Comparison of ENCODE assay signal across 14 cellular contexts in genomic region chr16:65825191-65825856, GRCh38.
DNase-seq lines count a peak whose midpoint lies in the region; ATAC-seq and TF ChIP-seq lines count a peak whose summit lies in the region.
"Had no signal": no experiment of that assay in that cellular context is flagged by ENCODE, and none has a peak within 500 bp of the region (broad histone marks: within the 10 kb centered on the region; RNA-seq: fewer than 3 reads in every experiment).

No MANE protein-coding gene starts in this region.

- H3K27ac Mint-ChIP-seq in neural crest cell (ENCODE audit: unreplicated experiment) (peak overlapping the region; percentile 83), osteocyte (ENCODE audit: unreplicated experiment) (no peak overlapping the region)
- H3K27ac Mint-ChIP-seq in activated CD8-positive, alpha-beta memory T cell treated with anti-CD3 and anti-CD28 coated beads, Interleukin-2, amount 10 ng/mL, durations not matched to agents 7 days and 5 days = no peak overlapping the region
- H3K27ac Mint-ChIP-seq: CD4-positive, alpha-beta memory T cell; GM23338; HFFc6 had no signal

- no peaks in the 10 kb centered on the region for H3K36me3 Mint-ChIP-seq in neural crest cell (ENCODE audit: low read depth)
- H3K36me3 Mint-ChIP-seq in osteocyte (ENCODE audit: unreplicated experiment) = no peaks in the 10 kb centered on the region
- H3K36me3 Mint-ChIP-seq in activated CD8-positive, alpha-beta memory T cell treated with anti-CD3 and anti-CD28 coated beads, Interleukin-2, amount 10 ng/mL, durations not matched to agents 7 days and 5 days = no peaks in the 10 kb centered on the region
- H3K36me3 Mint-ChIP-seq: CD4-positive, alpha-beta memory T cell had no signal

- H3K4me3 Mint-ChIP-seq in neural crest cell = no peak overlapping the region
- H3K4me3 Mint-ChIP-seq in osteocyte (ENCODE audit: unreplicated experiment) = no peak overlapping the region
- H3K4me3 Mint-ChIP-seq in activated CD8-positive, alpha-beta memory T cell treated with anti-CD3 and anti-CD28 coated beads, Interleukin-2, amount 10 ng/mL, durations not matched to agents 7 days and 5 days = no peak overlapping the region
- H3K4me3 Mint-ChIP-seq: CD4-positive, alpha-beta memory T cell; GM23338; HFFc6 had no signal

- H3K9me3 Mint-ChIP-seq in neural crest cell (peaks cover 3% of the 10 kb centered on the region), osteocyte (ENCODE audit: unreplicated experiment) (peaks cover 5% of the 10 kb centered on the region)
- peaks cover 4% of the 10 kb centered on the region for H3K9me3 Mint-ChIP-seq in activated CD8-positive, alpha-beta memory T cell treated with anti-CD3 and anti-CD28 coated beads, Interleukin-2, amount 10 ng/mL, durations not matched to agents 7 days and 5 days (ENCODE audit: low read depth)
- H3K9me3 Mint-ChIP-seq: HFFc6 had no signal

- ATAC-seq in activated CD8-positive, alpha-beta memory T cell treated with anti-CD3 and anti-CD28 coated beads, Interleukin-2, amount 10 ng/mL, durations not matched to agents 7 days and 5 days = no peak
- ATAC-seq in left lobe of liver = no peak
- ATAC-seq: GM12878, GM23338 had no signal

- H3K4me1 Mint-ChIP-seq in neural crest cell (peaks cover 6% of the 10 kb centered on the region), osteocyte (ENCODE audit: unreplicated experiment) (no peaks in the 10 kb centered on the region)
- no peaks in the 10 kb centered on the region for H3K4me1 Mint-ChIP-seq in activated CD8-positive, alpha-beta memory T cell treated with anti-CD3 and anti-CD28 coated beads, Interleukin-2, amount 10 ng/mL, durations not matched to agents 7 days and 5 days
- H3K4me1 Mint-ChIP-seq: CD4-positive, alpha-beta memory T cell had no signal

- no peaks in the 10 kb centered on the region for H3K27me3 Mint-ChIP-seq in neural crest cell (ENCODE audit: low read depth)
- peaks cover 28% of the 10 kb centered on the region for H3K27me3 Mint-ChIP-seq in osteocyte (ENCODE audit: unreplicated experiment)
- H3K27me3 Mint-ChIP-seq in activated CD8-positive, alpha-beta memory T cell treated with anti-CD3 and anti-CD28 coated beads, Interleukin-2, amount 10 ng/mL, durations not matched to agents 7 days and 5 days = no peaks in the 10 kb centered on the region

- CTCF ChIA-PET in activated CD8-positive, alpha-beta memory T cell treated with anti-CD3 and anti-CD28 coated beads, Interleukin-2, amount 10 ng/mL, durations not matched to agents 7 days and 5 days (lab: Charles Lee) = no interaction called here

- no peak for TF ChIP-seq CTCF in neural crest cell (conservative IDR thresholded peaks at IDR 0.05)
- TF ChIP-seq CTCF in osteocyte (IDR thresholded peaks at IDR 0.05) = no peak

- DNase-seq in cerebellar cortex (ENCODE audit: low spot score) = peak; percentile 77
- no peak for DNase-seq in neural crest cell (ENCODE audit: low read depth, low spot score)
- DNase-seq in osteocyte (ENCODE audit: extremely low spot score, unreplicated experiment) = peak; percentile 60
- DNase-seq in activated CD8-positive, alpha-beta memory T cell treated with anti-CD3 and anti-CD28 coated beads, Interleukin-2, amount 10 ng/mL, durations not matched to agents 7 days and 5 days = no peak
- DNase-seq in left lobe of liver (ENCODE audit: low spot score) = no peak
- DNase-seq in DMS53 (lab: John Stamatoyannopoulos, UW) = no peak
- DNase-seq: Calu3; CD4-positive, alpha-beta memory T cell; COR-L47; DND-41; GDM1; HFFc6 had no signal

Comparison
In these comparisons a context has a peak if more than half of its experiments do, and no peak if none do; other contexts are left out.
1. DNase-seq: peak in cerebellar cortex (single experiment) and osteocyte (single experiment); none in neural crest cell (single experiment), activated CD8-positive, alpha-beta memory T cell treated with anti-CD3 and anti-CD28 coated beads, Interleukin-2, amount 10 ng/mL, durations not matched to agents 7 days and 5 days (single experiment), left lobe of liver (single experiment) and DMS53 (single experiment).